19 cellular contexts compared by ENCODE assay signal in the genomic region with DNA sequence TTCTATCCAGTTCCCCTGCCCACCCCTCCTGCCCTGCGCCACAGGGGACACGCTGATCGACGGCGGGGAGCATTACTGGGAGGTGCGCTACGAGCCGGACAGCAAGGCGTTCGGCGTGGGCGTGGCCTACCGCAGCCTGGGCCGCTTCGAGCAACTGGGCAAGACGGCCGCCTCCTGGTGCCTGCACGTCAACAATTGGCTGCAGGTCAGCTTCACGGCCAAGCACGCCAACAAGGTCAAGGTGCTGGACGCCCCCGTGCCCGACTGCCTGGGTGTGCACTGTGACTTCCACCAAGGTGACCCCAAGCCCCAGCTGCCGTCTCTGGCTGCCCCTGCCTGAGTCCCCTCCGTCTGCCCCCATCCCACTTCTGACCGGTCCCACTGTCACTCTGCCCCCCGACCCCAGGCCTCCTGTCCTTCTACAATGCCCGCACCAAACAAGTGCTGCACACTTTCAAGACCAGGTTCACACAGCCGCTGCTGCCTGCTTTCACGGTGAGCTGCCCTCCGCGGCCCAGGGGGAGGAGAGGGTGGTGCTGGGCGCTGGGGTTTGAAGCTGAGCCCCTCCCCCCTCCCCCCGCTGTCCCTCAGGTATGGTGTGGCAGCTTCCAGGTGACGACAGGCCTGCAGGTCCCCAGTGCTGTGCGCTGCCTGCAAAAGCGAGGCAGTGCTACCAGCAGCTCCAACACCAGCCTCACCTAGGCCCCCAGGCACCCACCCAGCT. TPM values are rescaled to one million over a fixed set of nuclear protein-coding genes. Genes with fewer than 3 reads are reported as not detected.
"Had no signal": no experiment of that assay in that cellular context is flagged by ENCODE, and none has a peak within 500 bp of the region (broad histone marks: within the 10 kb centered on the region; RNA-seq: fewer than 3 reads in every experiment).

No MANE protein-coding gene starts in this region.

- DNase-seq: activated CD4-positive, alpha-beta T cell treated with anti-CD3 and anti-CD28 coated beads, Interleukin-2, amount 50 U/mL, for 48 hours; activated CD4-positive, CD25-positive, alpha-beta regulatory T cell treated with anti-CD3 and anti-CD28 coated beads, Interleukin-2, amount 50 U/mL, for 72 hours; activated CD8-positive, alpha-beta memory T cell treated with anti-CD3 and anti-CD28 coated beads, Interleukin-2, amount 10 ng/mL, durations not matched to agents 7 days and 5 days; activated effector memory CD4-positive, alpha-beta T cell treated with anti-CD3 and anti-CD28 coated beads, Interleukin-2, amount 50 U/mL, for 16 hours; activated T-cell treated with anti-CD3 and anti-CD28 coated beads, Interleukin-2, amount 50 U/mL, for 24 hours; dorsolateral prefrontal cortex; esophagus squamous epithelium; foreskin fibroblast; glutamatergic neuron; immature natural killer cell; SW 1271 had no signal

- H3K4me1 ChIP-seq: pancreas had no signal

- H3K27ac ChIP-seq: dorsolateral prefrontal cortex, esophagus squamous epithelium, left lung, pancreas, skin epidermis, tibial nerve had no signal

- H3K4me3 ChIP-seq: dorsolateral prefrontal cortex, esophagus squamous epithelium, left lung, pancreas, skin epidermis, tibial nerve had no signal

- ATAC-seq: activated CD8-positive, alpha-beta memory T cell treated with anti-CD3 and anti-CD28 coated beads, Interleukin-2, amount 10 ng/mL, durations not matched to agents 7 days and 5 days; activated naive CD4-positive, alpha-beta T cell treated with anti-CD3 and anti-CD28 coated beads, Interleukin-2, amount 50 U/mL, for 72 hours; left lung; stimulated activated effector memory CD8-positive, alpha-beta T cell treated with anti-CD3 and anti-CD28 coated beads, Interleukin-12 subunit alpha, Interleukin-12 subunit beta, amount 100 ng/mL, for 72 hours had no signal

- H3K36me3 ChIP-seq: left lung, pancreas, tibial nerve had no signal

- H3K27me3 ChIP-seq: dorsolateral prefrontal cortex, pancreas had no signal

- H3K9me3 ChIP-seq: pancreas had no signal

RNA-seq across cellular contexts. Expression of gene FSD1, which starts 18.7 kb away (rescaled TPM):
- total RNA-seq: mesenteric fat pad had no signal

RNA-seq across cellular contexts. Expression of gene TMIGD2, which starts 20.9 kb away (rescaled TPM):
- total RNA-seq: renal cortical epithelial cell had no signal

RNA-seq across cellular contexts. Expression of gene SHD, which starts 44.0 kb away (rescaled TPM):
- total RNA-seq: activated CD8-positive, alpha-beta memory T cell treated with anti-CD3 and anti-CD28 coated beads, Interleukin-2, amount 10 ng/mL, durations not matched to agents 7 days and 5 days; activated naive CD4-positive, alpha-beta T cell treated with anti-CD3 and anti-CD28 coated beads, Interleukin-2, amount 50 U/mL, for 72 hours; esophagus squamous epithelium; left lung; mesenteric fat pad; pancreas; renal cortical epithelial cell; tibial nerve had no signal
